Comparison of ENCODE assay signal across 8 cellular contexts in the genomic region with DNA sequence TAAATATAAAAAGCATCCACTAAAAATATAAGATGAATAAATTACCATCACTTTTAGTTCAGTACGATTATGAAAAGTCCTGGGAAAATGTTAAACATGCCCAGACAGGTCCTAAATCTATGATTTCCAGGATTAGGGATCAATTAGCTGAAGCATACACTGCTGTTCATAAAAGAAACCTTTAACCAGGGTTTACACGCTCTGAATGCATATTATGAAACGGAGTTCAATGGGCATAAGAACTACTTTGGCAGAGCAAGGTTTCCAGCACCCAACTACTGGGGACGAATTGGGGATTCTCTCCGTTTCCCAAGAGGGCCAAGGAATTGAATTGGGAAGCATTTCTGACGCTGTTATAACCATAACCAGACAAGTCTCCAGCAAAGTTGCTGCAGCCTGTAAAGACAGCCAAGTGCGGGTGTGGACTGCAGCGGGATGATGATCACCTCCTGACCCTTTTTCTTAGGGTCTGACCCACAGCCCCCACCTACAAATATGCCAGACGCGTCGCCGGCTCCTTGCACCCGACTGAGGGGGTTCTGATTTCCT. TPM values are rescaled to one million over a fixed set of nuclear protein-coding genes. Genes with fewer than 3 reads are reported as not detected.
A peak's percentile ranks its signal among the peaks of the same experiment; 100 is the strongest.
DNase-seq lines count a peak whose midpoint lies in the region; ATAC-seq and TF ChIP-seq lines count a peak whose summit lies in the region.

No MANE protein-coding gene starts in this region.

- peaks cover 25 to 52% (median 43%) of the 10 kb centered on the region in 4 donors for H3K4me1 Mint-ChIP-seq in CD4-positive, CD25-positive, alpha-beta regulatory T cell
- H3K4me1 Mint-ChIP-seq in natural killer cell = peaks cover 53 to 54% of the 10 kb centered on the region in 2 donors

- no peaks in the 10 kb centered on the region for H3K9me3 ChIP-seq in CD4-positive, CD25-positive, alpha-beta regulatory T cell (ENCODE audit: control insufficient read depth in 2 of 2, low read length in 2 of 2)
- no peaks in the 10 kb centered on the region for H3K9me3 ChIP-seq in colonic mucosa

- no peak overlapping the region for H3K27ac ChIP-seq in CD4-positive, CD25-positive, alpha-beta regulatory T cell (ENCODE audit: insufficient read depth, low read length, poor library complexity, severe bottlenecking)
- H3K27ac ChIP-seq in colonic mucosa = peak overlapping the region; percentile 98

- intact Hi-C loops in colonic mucosa (cut with DNase I) = loop anchor here (5.0 kb wide), 1 partner anchor 75 kb away; no protein-coding TSS in a partner anchor
- intact Hi-C loops in natural killer cell (cut with micrococcal nuclease) = loop anchor here (1.0 to 5.0 kb wide), 4 partner anchors 48 to 460 kb away; a partner anchor contains a TSS

- no peaks in the 10 kb centered on the region for H3K27me3 ChIP-seq in CD4-positive, CD25-positive, alpha-beta regulatory T cell (ENCODE audit: control insufficient read depth, insufficient read depth, low read length)
- no peaks in the 10 kb centered on the region for H3K27me3 ChIP-seq in colonic mucosa

- peak overlapping the region; percentile 89 to 93 (median 92) for H3K27ac Mint-ChIP-seq in CD4-positive, CD25-positive, alpha-beta regulatory T cell
- peak overlapping the region; percentile 57 to 81 for H3K27ac Mint-ChIP-seq in natural killer cell

- no peak for DNase-seq in CD4-positive, CD25-positive, alpha-beta regulatory T cell
- DNase-seq in NB4 (ENCODE audit: low read depth) = no peak
- no peak for DNase-seq in colonic mucosa
- no peak for DNase-seq in natural killer cell
- no peak for DNase-seq in NCI-H1930 (lab: John Stamatoyannopoulos, UW)

- no peak for TF ChIP-seq POLR2A in NB4 (IDR thresholded peaks at IDR 0.05; ENCODE audit: extremely low read depth, insufficient read length)

- peak overlapping the region; percentile 92 to 96 (median 94) for H3K4me3 Mint-ChIP-seq in CD4-positive, CD25-positive, alpha-beta regulatory T cell
- H3K4me3 Mint-ChIP-seq in natural killer cell = peak overlapping the region; percentile 94

- no peak for ATAC-seq in CD4-positive, CD25-positive, alpha-beta regulatory T cell (ENCODE audit: low read depth in 2 of 2)
- ATAC-seq in natural killer cell = no peak
- ATAC-seq in HG03342 (IDR thresholded peaks at IDR 0.05; ENCODE audit: unreplicated experiment) = no peak
- ATAC-seq in HG03469 (IDR thresholded peaks at IDR 0.05; ENCODE audit: unreplicated experiment) = no peak
- ATAC-seq in GM18861 (IDR thresholded peaks at IDR 0.05; ENCODE audit: unreplicated experiment) = no peak

- peaks cover 15% of the 10 kb centered on the region for H3K36me3 Mint-ChIP-seq in CD4-positive, CD25-positive, alpha-beta regulatory T cell
- H3K36me3 Mint-ChIP-seq in natural killer cell = no peaks in the 10 kb centered on the region

- H3K4me1 ChIP-seq in CD4-positive, CD25-positive, alpha-beta regulatory T cell (ENCODE audit: control insufficient read depth, insufficient read depth, low read length, poor library complexity, severe bottlenecking) = peaks cover 39% of the 10 kb centered on the region
- H3K4me1 ChIP-seq in colonic mucosa = no peaks in the 10 kb centered on the region

- peak overlapping the region; percentile 94 for H3K4me3 ChIP-seq in CD4-positive, CD25-positive, alpha-beta regulatory T cell (ENCODE audit: low read depth, low read length)
- peak overlapping the region; percentile 97 for H3K4me3 ChIP-seq in NB4 (ENCODE audit: low read depth, low read length)
- H3K4me3 ChIP-seq in colonic mucosa = peak overlapping the region; percentile 66

- TF ChIP-seq CTCF in NB4 (IDR thresholded peaks at IDR 0.05; ENCODE audit: low read depth, low read length) (no peak), colonic mucosa (IDR thresholded peaks at IDR 0.05) (no peak), natural killer cell (IDR thresholded peaks at IDR 0.05) (no peak)

- no peaks in the 10 kb centered on the region for H3K9me3 Mint-ChIP-seq in CD4-positive, CD25-positive, alpha-beta regulatory T cell
- H3K9me3 Mint-ChIP-seq in natural killer cell = no peaks in the 10 kb centered on the region

- no peaks in the 10 kb centered on the region for H3K27me3 Mint-ChIP-seq in CD4-positive, CD25-positive, alpha-beta regulatory T cell
- H3K27me3 Mint-ChIP-seq in natural killer cell (ENCODE audit: low read depth in 2 of 2) = no peaks in the 10 kb centered on the region

- peaks cover 15% of the 10 kb centered on the region for H3K36me3 ChIP-seq in CD4-positive, CD25-positive, alpha-beta regulatory T cell (ENCODE audit: control insufficient read depth, insufficient read depth, low read length)
- no peaks in the 10 kb centered on the region for H3K36me3 ChIP-seq in colonic mucosa

- H3K9ac ChIP-seq in colonic mucosa (ENCODE audit: low read depth in 2 of 2, low read length in 2 of 2) = peak overlapping the region; percentile 97 to 98

RNA-seq across cellular contexts. Expression of a gene that starts 1.6 kb away (rescaled TPM):
- 8.1 TPM for total RNA-seq in CD4-positive, CD25-positive, alpha-beta regulatory T cell
- 1 to 10 TPM; 1.8 to 4.1 (median 3.0) TPM for polyA plus RNA-seq in CD4-positive, CD25-positive, alpha-beta regulatory T cell
- total RNA-seq in colonic mucosa (10 to 100 TPM; 18.5 to 28.0 TPM), natural killer cell (10 to 100 TPM in 2 of 3 donors, 1 to 10 TPM in 1; 8.4 to 16.0 (median 12.1) TPM)
